14 cellular contexts compared by ENCODE assay signal in the genomic region with DNA sequence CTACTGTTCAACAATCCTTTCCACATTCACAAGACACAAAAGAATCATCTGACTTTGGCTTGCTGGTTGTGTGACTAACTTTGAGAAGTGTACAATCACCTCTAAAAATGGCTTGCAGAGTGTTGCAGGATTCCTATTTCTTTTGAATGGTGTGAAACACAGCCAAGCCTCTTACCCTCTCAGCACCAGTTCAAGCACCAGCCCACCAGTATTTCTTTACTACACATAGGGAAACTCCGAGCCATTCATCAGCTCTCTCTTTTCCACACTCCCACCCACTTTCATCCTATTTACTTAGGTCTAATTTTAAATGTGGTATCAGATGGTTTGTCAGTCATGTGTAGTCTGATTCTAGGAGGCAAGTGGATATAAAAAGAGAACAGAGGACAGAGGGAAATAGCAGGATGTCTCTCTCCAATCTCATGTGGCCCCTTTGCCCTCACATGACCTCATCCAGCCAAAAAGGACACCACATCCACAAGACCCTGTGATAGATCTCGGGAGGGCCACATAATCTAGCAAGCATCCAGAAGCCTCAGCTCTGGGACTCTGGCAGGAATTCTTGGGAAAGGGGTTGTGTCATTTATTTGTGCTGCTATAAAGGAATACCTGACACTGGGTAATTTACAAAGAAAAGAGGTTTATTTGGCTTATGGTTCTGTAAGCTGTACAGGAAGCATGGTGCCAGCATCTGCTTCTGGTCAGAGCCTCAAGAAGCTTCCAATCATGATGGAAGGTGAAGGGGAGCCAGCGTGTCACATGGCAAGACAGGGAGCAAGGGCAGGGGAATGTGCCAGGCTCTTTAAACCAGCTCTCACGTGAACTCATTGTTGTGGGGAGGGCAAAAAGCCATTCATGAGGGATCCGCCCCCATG.
DNase-seq lines count a peak whose midpoint lies in the region; ATAC-seq and TF ChIP-seq lines count a peak whose summit lies in the region.
"Had no signal": no experiment of that assay in that cellular context is flagged by ENCODE, and none has a peak within 500 bp of the region (broad histone marks: within the 10 kb centered on the region; RNA-seq: fewer than 3 reads in every experiment).

No MANE protein-coding gene starts in this region.

- no peak for TF ChIP-seq CTCF in left ventricle myocardium inferior (IDR thresholded peaks at IDR 0.05; ENCODE audit: borderline replicate concordance)
- TF ChIP-seq CTCF in nephron progenitor cell (IDR thresholded peaks at IDR 0.05), result no peak

- no peak overlapping the region for H3K4me3 ChIP-seq in left ventricle myocardium inferior
- H3K4me3 ChIP-seq: GM12878 had no signal

- ATAC-seq in left cardiac atrium (peak; percentile 44 to 45), HG03565 (IDR thresholded peaks at IDR 0.05; ENCODE audit: unreplicated experiment) (no peak)
- ATAC-seq: GM12878 had no signal

- H3K4me1 ChIP-seq in left ventricle myocardium inferior, result peaks cover 9% of the 10 kb centered on the region
- H3K4me1 ChIP-seq: BE2C had no signal

- H3K9me3 ChIP-seq in left ventricle myocardium inferior (replicated peaks), result peaks cover 7% of the 10 kb centered on the region
- H3K9me3 ChIP-seq: BE2C had no signal

- peaks cover 7% of the 10 kb centered on the region for H3K4me1 Mint-ChIP-seq in nephron progenitor cell
- H3K4me1 Mint-ChIP-seq: CD4-positive, alpha-beta memory T cell had no signal

- peaks cover 15% of the 10 kb centered on the region for H3K9me3 Mint-ChIP-seq in nephron progenitor cell
- H3K9me3 Mint-ChIP-seq: H9 had no signal

- H3K27me3 ChIP-seq in left ventricle myocardium inferior (ENCODE audit: low read depth), result no peaks in the 10 kb centered on the region
- H3K27me3 ChIP-seq: BE2C had no signal

- no peak for DNase-seq in left cardiac atrium
- DNase-seq in left ventricle myocardium inferior, result no peak
- DNase-seq in inferior parietal cortex (ENCODE audit: extremely low spot score), result peak; percentile 29
- DNase-seq in nephron progenitor cell, result no peak
- DNase-seq in activated CD8-positive, alpha-beta memory T cell treated with anti-CD3 and anti-CD28 coated beads, Interleukin-2, amount 50 U/mL, for 4 hours, result no peak
- DNase-seq in NCI-H774 (lab: John Stamatoyannopoulos, UW), result no peak
- DNase-seq: BE2C; CD4-positive, alpha-beta memory T cell; DMS79; GOT3; H9 had no signal

- no peak overlapping the region for H3K27ac ChIP-seq in left ventricle myocardium inferior (replicated peaks)
- H3K27ac ChIP-seq: C4-2B had no signal

- H3K36me3 Mint-ChIP-seq in nephron progenitor cell (ENCODE audit: low read depth), result peaks cover 12% of the 10 kb centered on the region
- H3K36me3 Mint-ChIP-seq: CD4-positive, alpha-beta memory T cell had no signal

- H3K27me3 Mint-ChIP-seq in nephron progenitor cell (ENCODE audit: low read depth, poor library complexity), result peaks cover 9% of the 10 kb centered on the region
- H3K27me3 Mint-ChIP-seq: CD4-positive, alpha-beta memory T cell had no signal

- intact Hi-C loops in left cardiac atrium (cut with DNase I) (no loop called here), left ventricle myocardium inferior (cut with micrococcal nuclease) (no loop called here)

- H3K4me3 Mint-ChIP-seq in nephron progenitor cell, result no peak overlapping the region
- H3K4me3 Mint-ChIP-seq: CD4-positive, alpha-beta memory T cell; H9 had no signal

- no peaks in the 10 kb centered on the region for H3K36me3 ChIP-seq in left ventricle myocardium inferior
- H3K36me3 ChIP-seq: BE2C had no signal

- peak overlapping the region; percentile 79 for H3K27ac Mint-ChIP-seq in nephron progenitor cell
- H3K27ac Mint-ChIP-seq: CD4-positive, alpha-beta memory T cell; H9 had no signal
